Comparison of ENCODE assay signal across 20 cellular contexts in genomic region chr14:103031566-103031911, GRCh38. TPM values are rescaled to one million over a fixed set of nuclear protein-coding genes. Genes with fewer than 3 reads are reported as not detected.
DNase-seq lines count a peak whose midpoint lies in the region; ATAC-seq and TF ChIP-seq lines count a peak whose summit lies in the region.
"Had no signal": no experiment of that assay in that cellular context is flagged by ENCODE, and none has a peak within 500 bp of the region (broad histone marks: within the 10 kb centered on the region; RNA-seq: fewer than 3 reads in every experiment).

No MANE protein-coding gene starts in this region.

- CTCF ChIA-PET in AG04450 (lab: Charles Lee), result no interaction called here

- H3K4me1 ChIP-seq in RWPE2 (ENCODE audit: insufficient read depth, poor library complexity, severe bottlenecking) (peaks cover 8% of the 10 kb centered on the region), esophagus (ENCODE audit: control insufficient read depth in 2 of 2, insufficient read depth in 2 of 2, low read length in 1 of 2) (peaks cover 3 to 9% of the 10 kb centered on the region in 2 donors)

- 46 to 48% methylated on average over 6 of the region's 6 CpGs for WGBS in esophagus, 2 donors

- H3K36me3 ChIP-seq in RWPE2 (ENCODE audit: low read depth) (no peaks in the 10 kb centered on the region), esophagus (ENCODE audit: control insufficient read depth in 2 of 2, insufficient read depth in 2 of 2, low read length in 1 of 2) (no peaks in the 10 kb centered on the region)
- H3K36me3 ChIP-seq: pancreas had no signal

- peaks cover 11% of the 10 kb centered on the region for H3K4me1 Mint-ChIP-seq in osteocyte (ENCODE audit: unreplicated experiment)

- TF ChIP-seq CTCF in AG04450 (IDR thresholded peaks at IDR 0.05; ENCODE audit: low read depth, low read length) (no peak), RWPE2 (IDR thresholded peaks at IDR 0.05; ENCODE audit: poor library complexity, severe bottlenecking) (no peak), osteocyte (IDR thresholded peaks at IDR 0.05) (no peak)

- H3K27me3 Mint-ChIP-seq in osteocyte (ENCODE audit: unreplicated experiment), result no peaks in the 10 kb centered on the region
- H3K27me3 Mint-ChIP-seq: T-cell had no signal

- no peak for ATAC-seq in RWPE2 (ENCODE audit: low read depth)
- no peak for ATAC-seq in HG03159 (IDR thresholded peaks at IDR 0.05; ENCODE audit: unreplicated experiment)
- ATAC-seq: K562, T-cell had no signal

- no peaks in the 10 kb centered on the region for H3K9me3 Mint-ChIP-seq in osteocyte (ENCODE audit: unreplicated experiment)
- H3K9me3 Mint-ChIP-seq: T-cell had no signal

- H3K27me3 ChIP-seq in AG04450 (ENCODE audit: control insufficient read depth, insufficient read depth, low read length), result no peaks in the 10 kb centered on the region
- H3K27me3 ChIP-seq in RWPE2 (ENCODE audit: insufficient read depth, poor library complexity, severe bottlenecking), result no peaks in the 10 kb centered on the region
- no peaks in the 10 kb centered on the region for H3K27me3 ChIP-seq in esophagus (ENCODE audit: control insufficient read depth in 1 of 2, insufficient read depth in 2 of 2, low read length in 2 of 2)
- H3K27me3 ChIP-seq: pancreas had no signal

- DNase-seq in AG04450 (ENCODE audit: low read depth, low spot score) (no peak), RWPE2 (ENCODE audit: low spot score) (peak; percentile 38), osteocyte (ENCODE audit: extremely low spot score, unreplicated experiment) (no peak), NCI-H345 (lab: John Stamatoyannopoulos, UW) (no peak), NCI-H2196 (lab: John Stamatoyannopoulos, UW; ENCODE audit: unreplicated experiment) (no peak), DMS 273 (lab: John Stamatoyannopoulos, UW; ENCODE audit: unreplicated experiment) (no peak)
- DNase-seq: activated CD8-positive, alpha-beta memory T cell treated with anti-CD3 and anti-CD28 coated beads, Interleukin-2, amount 50 U/mL, for 48 hours; activated gamma-delta T cell; effector CD4-positive, alpha-beta T cell; NCI-H187 treated with DMSO at 0.1 percent for 48 hours; NCI-H446 treated with DMSO at 0.1 percent for 48 hours; stimulated activated CD4-positive, alpha-beta T cell treated with anti-CD3 and anti-CD28 coated beads, Interleukin-4, amount 100 ng/mL, for 1 hour; T-cell had no signal

- no peak overlapping the region for H3K4me3 Mint-ChIP-seq in osteocyte (ENCODE audit: unreplicated experiment)
- H3K4me3 Mint-ChIP-seq: T-cell had no signal

- POLR2A ChIA-PET in AG04450 (lab: Yijun Ruan, JAX), result no interaction called here

- no peak overlapping the region for H3K4me3 ChIP-seq in AG04450 (ENCODE audit: low read depth, low read length)
- no peak overlapping the region for H3K4me3 ChIP-seq in RWPE2 (ENCODE audit: severe bottlenecking)
- no peak overlapping the region for H3K4me3 ChIP-seq in esophagus (ENCODE audit: low read depth in 1 of 2, low read length in 2 of 2)
- H3K4me3 ChIP-seq: K562, pancreas, skin epidermis had no signal

- peak overlapping the region; percentile 60 for H3K27ac Mint-ChIP-seq in osteocyte (ENCODE audit: unreplicated experiment)
- H3K27ac Mint-ChIP-seq: T-cell had no signal

- peak overlapping the region; percentile 25 for H3K27ac ChIP-seq in AG04450 (ENCODE audit: low read depth, low read length)
- no peak overlapping the region for H3K27ac ChIP-seq in RWPE2 (ENCODE audit: poor library complexity, severe bottlenecking)
- peak overlapping the region; percentile 45 to 72 for H3K27ac ChIP-seq in esophagus (ENCODE audit: low read depth in 2 of 2, low read length in 1 of 2)
- H3K27ac ChIP-seq: pancreas had no signal

- H3K9me3 ChIP-seq in AG04450 (ENCODE audit: control insufficient read depth, insufficient read depth, low read length), result no peaks in the 10 kb centered on the region
- no peaks in the 10 kb centered on the region for H3K9me3 ChIP-seq in RWPE2 (ENCODE audit: severe bottlenecking)
- no peaks in the 10 kb centered on the region for H3K9me3 ChIP-seq in esophagus (ENCODE audit: control insufficient read depth in 2 of 2, insufficient read depth in 1 of 2, low read depth in 1 of 2, low read length in 1 of 2)
- H3K9me3 ChIP-seq: pancreas had no signal

- H3K36me3 Mint-ChIP-seq in osteocyte (ENCODE audit: unreplicated experiment), result no peaks in the 10 kb centered on the region
- H3K36me3 Mint-ChIP-seq: T-cell had no signal

RNA-seq across cellular contexts. Expression of gene CDC42BPB, which starts 25.8 kb away (rescaled TPM):
- 57.0 and 66.8 TPM in 2 replicates for polyA plus RNA-seq in AG04450 (2011; rRNA removed)
- 109 and 133 TPM in 2 replicates for polyA minus RNA-seq in AG04450 (2011; rRNA and poly(A)+ RNA removed)
- polyA plus RNA-seq in esophagus, result 10 to 100 TPM; 29.9 to 35.2 TPM
- total RNA-seq in osteocyte, result 99.0 and 102 TPM in 2 replicates

RNA-seq across cellular contexts. Expression of gene LBHD2, which starts 52.5 kb away (rescaled TPM):
- polyA plus RNA-seq in AG04450 (2011; rRNA removed), result not detected in 2 replicates
- not detected in 2 replicates for polyA minus RNA-seq in AG04450 (2011; rRNA and poly(A)+ RNA removed)
- not detected for polyA plus RNA-seq in esophagus
- not detected in 2 replicates for total RNA-seq in osteocyte
- total RNA-seq: cardiac septum, K562, lower leg skin, pancreas, T-cell had no signal
- polyA plus RNA-seq: K562, pancreas had no signal
